16 cellular contexts compared by ENCODE assay signal in genomic region chr6:9581155-9581554, GRCh38.
A peak's percentile ranks its signal among the peaks of the same experiment; 100 is the strongest.
DNase-seq lines count a peak whose midpoint lies in the region; FAIRE-seq and TF ChIP-seq lines count a peak whose summit lies in the region.
"Had no signal": no experiment of that assay in that cellular context is flagged by ENCODE, and none has a peak within 500 bp of the region (broad histone marks: within the 10 kb centered on the region; RNA-seq: fewer than 3 reads in every experiment).

No MANE protein-coding gene starts in this region.

- peak; percentile 23 for FAIRE-seq in HTR-8/SVneo (lab: Jason Lieb, UNC)
- no peak for FAIRE-seq in H54 (lab: Jason Lieb, UNC)
- FAIRE-seq in frontal cortex (lab: Jason Lieb, UNC): no peak
- FAIRE-seq: GM19239, H1 had no signal

- DNase-seq in NCI-H1436 (lab: John Stamatoyannopoulos, UW) (peak; percentile 4), NCI-H1436 treated with DMSO at 0.1 percent for 48 hours (lab: John Stamatoyannopoulos, UW) (no peak), HTR-8/SVneo (ENCODE audit: insufficient read length, low spot score) (no peak), NCI-H69 (lab: John Stamatoyannopoulos, UW) (peak; percentile 70), myocyte (ENCODE audit: low read depth) (peak; percentile 1), H54 (ENCODE audit: insufficient read length, low spot score) (no peak), frontal cortex (ENCODE audit: low spot score in 2 of 2) (no peak)
- DNase-seq: Caco-2; CD8-positive, alpha-beta T cell; DND-41; GF-D8; HCEC 1CT; HFFc6; IMR-90 had no signal

- no peak for TF ChIP-seq POLR2A in H54 (IDR thresholded peaks at IDR 0.05; ENCODE audit: low read depth, low read length)

Comparison
In these comparisons a context has a peak if more than half of its experiments do, and no peak if none do; other contexts are left out.
1. DNase-seq: peak in NCI-H1436 (single experiment), NCI-H69 (single experiment) and myocyte (single experiment); none in NCI-H1436 treated with DMSO at 0.1 percent for 48 hours (single experiment), HTR-8/SVneo (single experiment), H54 (single experiment) and frontal cortex (0 of 2).